ENCODE assay signal across 8 cellular contexts in genomic region chr17:59785091-59785799, GRCh38.
A peak's percentile ranks its signal among the peaks of the same experiment; 100 is the strongest.
DNase-seq lines count a peak whose midpoint lies in the region; ATAC-seq, FAIRE-seq and TF ChIP-seq lines count a peak whose summit lies in the region.

No MANE protein-coding gene starts in this region.

- H3K4me1 ChIP-seq in pancreas, result peaks cover 29 to 60% (median 55%) of the 10 kb centered on the region in 3 donors
- peaks cover 0 to 2% of the 10 kb centered on the region in 2 donors for H3K4me1 ChIP-seq in aorta (ENCODE audit: control insufficient read depth in 1 of 2, insufficient read depth in 2 of 2, low read length in 2 of 2)

- FAIRE-seq in pancreas (lab: Jason Lieb, UNC), result no peak
- no peak for FAIRE-seq in RCC 7860 (lab: Jason Lieb, UNC)

- H3K9me3 ChIP-seq in pancreas (no peaks in the 10 kb centered on the region), aorta (ENCODE audit: control insufficient read depth, low read length) (no peaks in the 10 kb centered on the region)

- H3K36me3 ChIP-seq in pancreas, result no peaks in the 10 kb centered on the region
- H3K36me3 ChIP-seq in aorta (ENCODE audit: control insufficient read depth in 1 of 2, insufficient read depth in 2 of 2, low read length in 1 of 2), result no peaks in the 10 kb centered on the region

- no peak for TF ChIP-seq CTCF in choroid plexus epithelial cell (conservative IDR thresholded peaks at IDR 0.05; ENCODE audit: low read depth, low read length)
- no peak for TF ChIP-seq CTCF in pancreas (IDR thresholded peaks at IDR 0.05)

- H3K4me3 ChIP-seq in choroid plexus epithelial cell (ENCODE audit: low read depth, low read length) (no peak overlapping the region), pancreas (peak overlapping the region in 1 of 4 donors; percentile 11), aorta (ENCODE audit: low read length in 2 of 2) (no peak overlapping the region)

- ATAC-seq in pancreas (peak; percentile 12 to 50 (median 37)), sciatic nerve (no peak), aorta (ENCODE audit: low FRiP score) (no peak)

- intact Hi-C loops in pancreas (cut with DNase I) (no loop called here), sciatic nerve (cut with DNase I) (no loop called here), aorta (cut with DNase I) (loop anchor here (5.0 kb wide), 2 partner anchors 42 to 47 kb away; no protein-coding TSS in a partner anchor)

- WGBS in pancreas, 2 donors, result 67 to 69% methylated on average over 8 of the region's 8 CpGs
- 81 to 83% methylated on average over 8 of the region's 8 CpGs for WGBS in aorta, 2 donors

- peak overlapping the region; percentile 25 to 98 (median 87) for H3K27ac ChIP-seq in pancreas
- no peak overlapping the region for H3K27ac ChIP-seq in aorta (ENCODE audit: low read depth in 1 of 2, low read length in 2 of 2)

- DNase-seq in DMS53 (lab: John Stamatoyannopoulos, UW) (peak; percentile 53), NCI-H526 treated with DMSO at 0.1 percent for 48 hours (lab: John Stamatoyannopoulos, UW) (peak; percentile 44), choroid plexus epithelial cell (ENCODE audit: low read depth) (peak; percentile 48), pancreas (no peak), sciatic nerve (ENCODE audit: low spot score) (no peak), aorta (no peak), NCI-H524 (lab: John Stamatoyannopoulos, UW) (no peak), RCC 7860 (ENCODE audit: low spot score) (no peak)

- H3K27me3 ChIP-seq in pancreas, result no peaks in the 10 kb centered on the region
- H3K27me3 ChIP-seq in aorta (ENCODE audit: control insufficient read depth in 1 of 2, insufficient read depth in 2 of 2, low read length in 1 of 2), result no peaks in the 10 kb centered on the region

Comparison
In these comparisons a context has a peak if more than half of its experiments do, and no peak if none do; other contexts are left out.
1. DNase-seq: peak in DMS53 (single experiment), NCI-H526 treated with DMSO at 0.1 percent for 48 hours (single experiment) and choroid plexus epithelial cell (single experiment); none in pancreas (0 of 6), sciatic nerve (single experiment), aorta (0 of 2), NCI-H524 (0 of 2) and RCC 7860 (single experiment).
2. ATAC-seq: peak in pancreas (4 of 4); none in sciatic nerve (single experiment) and aorta (single experiment).
3. H3K27ac ChIP-seq: peak in pancreas (4 of 4); none in aorta (0 of 2).
4. intact Hi-C loops: an anchor here in aorta (5.0 kb wide); none called in pancreas and sciatic nerve.